Comparison of ENCODE assay signal across 1 cellular context in the genomic region with DNA sequence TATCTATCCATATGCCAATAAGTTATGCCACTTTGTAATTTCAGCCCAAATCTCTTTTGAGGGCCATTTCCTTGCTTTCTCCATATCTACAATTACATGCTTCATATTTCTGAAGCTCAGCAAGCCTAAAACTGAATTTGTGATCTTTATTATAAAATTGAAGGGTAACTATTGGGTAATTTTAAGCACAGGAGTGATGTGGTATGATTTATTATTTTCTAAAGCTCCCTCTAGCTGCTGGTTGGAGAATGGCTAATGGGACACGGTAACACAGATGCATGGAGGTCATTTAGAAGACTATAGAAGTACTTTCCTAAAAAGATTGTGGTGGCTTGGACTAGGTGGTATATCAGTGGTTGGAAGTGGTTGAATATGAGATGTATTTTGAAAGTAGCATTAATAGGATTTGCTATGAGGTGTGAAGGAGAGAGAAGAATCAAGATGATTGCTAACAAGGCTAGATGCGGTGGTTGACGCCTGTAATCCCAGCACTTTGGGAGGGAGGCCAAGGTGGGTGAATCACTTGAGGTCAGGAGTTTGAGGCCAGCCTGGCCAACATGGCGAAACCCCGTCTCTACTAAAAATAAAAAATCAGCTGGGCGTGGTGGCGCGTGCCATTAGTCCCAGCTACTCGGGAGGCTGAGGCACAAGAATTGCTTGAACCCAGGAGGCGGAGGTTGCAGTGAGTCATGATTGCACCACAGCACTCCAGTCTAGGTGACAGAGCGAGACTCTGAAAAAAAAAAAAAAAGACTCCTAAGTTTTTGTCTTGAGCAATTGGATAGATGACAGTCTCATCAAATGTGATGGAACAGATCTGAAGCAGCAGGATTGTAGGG.
TF ChIP-seq lines count a peak whose summit lies in the region.

No MANE protein-coding gene starts in this region.

TF ChIP-seq in K562, 482 proteins besides CTCF, POLR2A, EP300 and RAD21 (continued from another document):
- TF ChIP-seq, protein P1, sequence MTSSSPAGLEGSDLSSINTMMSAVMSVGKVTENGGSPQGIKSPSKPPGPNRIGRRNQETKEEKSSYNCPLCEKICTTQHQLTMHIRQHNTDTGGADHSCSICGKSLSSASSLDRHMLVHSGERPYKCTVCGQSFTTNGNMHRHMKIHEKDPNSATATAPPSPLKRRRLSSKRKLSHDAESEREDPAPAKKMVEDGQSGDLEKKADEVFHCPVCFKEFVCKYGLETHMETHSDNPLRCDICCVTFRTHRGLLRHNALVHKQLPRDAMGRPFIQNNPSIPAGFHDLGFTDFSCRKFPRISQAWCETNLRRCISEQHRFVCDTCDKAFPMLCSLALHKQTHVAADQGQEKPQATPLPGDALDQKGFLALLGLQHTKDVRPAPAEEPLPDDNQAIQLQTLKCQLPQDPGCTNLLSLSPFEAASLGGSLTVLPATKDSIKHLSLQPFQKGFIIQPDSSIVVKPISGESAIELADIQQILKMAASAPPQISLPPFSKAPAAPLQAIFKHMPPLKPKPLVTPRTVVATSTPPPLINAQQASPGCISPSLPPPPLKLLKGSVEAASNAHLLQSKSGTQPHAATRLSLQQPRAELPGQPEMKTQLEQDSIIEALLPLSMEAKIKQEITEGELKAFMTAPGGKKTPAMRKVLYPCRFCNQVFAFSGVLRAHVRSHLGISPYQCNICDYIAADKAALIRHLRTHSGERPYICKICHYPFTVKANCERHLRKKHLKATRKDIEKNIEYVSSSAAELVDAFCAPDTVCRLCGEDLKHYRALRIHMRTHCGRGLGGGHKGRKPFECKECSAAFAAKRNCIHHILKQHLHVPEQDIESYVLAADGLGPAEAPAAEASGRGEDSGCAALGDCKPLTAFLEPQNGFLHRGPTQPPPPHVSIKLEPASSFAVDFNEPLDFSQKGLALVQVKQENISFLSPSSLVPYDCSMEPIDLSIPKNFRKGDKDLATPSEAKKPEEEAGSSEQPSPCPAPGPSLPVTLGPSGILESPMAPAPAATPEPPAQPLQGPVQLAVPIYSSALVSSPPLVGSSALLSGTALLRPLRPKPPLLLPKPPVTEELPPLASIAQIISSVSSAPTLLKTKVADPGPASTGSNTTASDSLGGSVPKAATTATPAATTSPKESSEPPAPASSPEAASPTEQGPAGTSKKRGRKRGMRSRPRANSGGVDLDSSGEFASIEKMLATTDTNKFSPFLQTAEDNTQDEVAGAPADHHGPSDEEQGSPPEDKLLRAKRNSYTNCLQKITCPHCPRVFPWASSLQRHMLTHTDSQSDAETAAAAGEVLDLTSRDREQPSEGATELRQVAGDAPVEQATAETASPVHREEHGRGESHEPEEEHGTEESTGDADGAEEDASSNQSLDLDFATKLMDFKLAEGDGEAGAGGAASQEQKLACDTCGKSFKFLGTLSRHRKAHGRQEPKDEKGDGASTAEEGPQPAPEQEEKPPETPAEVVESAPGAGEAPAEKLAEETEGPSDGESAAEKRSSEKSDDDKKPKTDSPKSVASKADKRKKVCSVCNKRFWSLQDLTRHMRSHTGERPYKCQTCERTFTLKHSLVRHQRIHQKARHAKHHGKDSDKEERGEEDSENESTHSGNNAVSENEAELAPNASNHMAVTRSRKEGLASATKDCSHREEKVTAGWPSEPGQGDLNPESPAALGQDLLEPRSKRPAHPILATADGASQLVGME (CRISPR knock-in tag; IDR thresholded peaks at IDR 0.05) = no peak
- TF ChIP-seq TOE1 (IDR thresholded peaks at IDR 0.05; ENCODE audit: borderline replicate concordance) (0 out of 2 replicates have a peak, but pooled peaks have one; percentile 16), TOE1 (CRISPR knock-in tag; IDR thresholded peaks at IDR 0.05; ENCODE audit: borderline replicate concordance, low read depth) (no peak), ZNF717 (CRISPR knock-in tag; IDR thresholded peaks at IDR 0.05) (no peak), MEIS2 (IDR thresholded peaks at IDR 0.05; ENCODE audit: partially characterized antibody) (peak; percentile 88), TCF7 (IDR thresholded peaks at IDR 0.05; ENCODE audit: borderline replicate concordance) (no peak), ZSCAN29 (IDR thresholded peaks at IDR 0.05) (no peak), RBFOX2 (IDR thresholded peaks at IDR 0.05; ENCODE audit: low read depth, low read length) (no peak), CBX8 (IDR thresholded peaks at IDR 0.05; ENCODE audit: borderline replicate concordance, extremely low read depth, low read depth, low read length, poor library complexity, severe bottlenecking) (no peak), ZNF282 (CRISPR knock-in tag; IDR thresholded peaks at IDR 0.05) (0 out of 2 replicates have a peak, but pooled peaks have one; percentile 46), KDM4B (IDR thresholded peaks at IDR 0.05; ENCODE audit: borderline replicate concordance in 2 of 2, low read depth in 1 of 2) (0 out of 4 replicates have a peak, but pooled peaks of 1 of the 2 experiments have one; percentile 70), PHF21A (IDR thresholded peaks at IDR 0.05; ENCODE audit: borderline replicate concordance, low read depth) (peak; percentile 69; the same call in 1 of the 2 replicates), RBBP5 (IDR thresholded peaks at IDR 0.05; ENCODE audit: borderline replicate concordance, insufficient read depth, low read length, poor library complexity, severe bottlenecking) (no peak), CSDE1 (IDR thresholded peaks at IDR 0.05) (no peak), ZNF436 (CRISPR knock-in tag; IDR thresholded peaks at IDR 0.05) (no peak), NR1H2 (CRISPR knock-in tag; IDR thresholded peaks at IDR 0.05) (no peak), KDM1A (IDR thresholded peaks at IDR 0.05) (peak; percentile 9 to 42; a peak in 1 of 4 replicates), HNRNPUL1 (IDR thresholded peaks at IDR 0.05; ENCODE audit: low read length) (no peak), MECOM (CRISPR knock-in tag; IDR thresholded peaks at IDR 0.05) (no peak), ZNF165 (CRISPR knock-in tag; IDR thresholded peaks at IDR 0.05; ENCODE audit: borderline replicate concordance) (no peak), POLR2AphosphoS5 (IDR thresholded peaks at IDR 0.05; ENCODE audit: control insufficient read depth, insufficient read depth, low read depth, low read length) (no peak)
- TF ChIP-seq, protein P2, sequence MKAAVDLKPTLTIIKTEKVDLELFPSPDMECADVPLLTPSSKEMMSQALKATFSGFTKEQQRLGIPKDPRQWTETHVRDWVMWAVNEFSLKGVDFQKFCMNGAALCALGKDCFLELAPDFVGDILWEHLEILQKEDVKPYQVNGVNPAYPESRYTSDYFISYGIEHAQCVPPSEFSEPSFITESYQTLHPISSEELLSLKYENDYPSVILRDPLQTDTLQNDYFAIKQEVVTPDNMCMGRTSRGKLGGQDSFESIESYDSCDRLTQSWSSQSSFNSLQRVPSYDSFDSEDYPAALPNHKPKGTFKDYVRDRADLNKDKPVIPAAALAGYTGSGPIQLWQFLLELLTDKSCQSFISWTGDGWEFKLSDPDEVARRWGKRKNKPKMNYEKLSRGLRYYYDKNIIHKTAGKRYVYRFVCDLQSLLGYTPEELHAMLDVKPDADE (conservative IDR thresholded peaks at IDR 0.05; ENCODE audit: control insufficient read depth, low read depth, low read length) = no peak
- TF ChIP-seq, protein P3, sequence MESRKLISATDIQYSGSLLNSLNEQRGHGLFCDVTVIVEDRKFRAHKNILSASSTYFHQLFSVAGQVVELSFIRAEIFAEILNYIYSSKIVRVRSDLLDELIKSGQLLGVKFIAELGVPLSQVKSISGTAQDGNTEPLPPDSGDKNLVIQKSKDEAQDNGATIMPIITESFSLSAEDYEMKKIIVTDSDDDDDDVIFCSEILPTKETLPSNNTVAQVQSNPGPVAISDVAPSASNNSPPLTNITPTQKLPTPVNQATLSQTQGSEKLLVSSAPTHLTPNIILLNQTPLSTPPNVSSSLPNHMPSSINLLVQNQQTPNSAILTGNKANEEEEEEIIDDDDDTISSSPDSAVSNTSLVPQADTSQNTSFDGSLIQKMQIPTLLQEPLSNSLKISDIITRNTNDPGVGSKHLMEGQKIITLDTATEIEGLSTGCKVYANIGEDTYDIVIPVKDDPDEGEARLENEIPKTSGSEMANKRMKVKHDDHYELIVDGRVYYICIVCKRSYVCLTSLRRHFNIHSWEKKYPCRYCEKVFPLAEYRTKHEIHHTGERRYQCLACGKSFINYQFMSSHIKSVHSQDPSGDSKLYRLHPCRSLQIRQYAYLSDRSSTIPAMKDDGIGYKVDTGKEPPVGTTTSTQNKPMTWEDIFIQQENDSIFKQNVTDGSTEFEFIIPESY (CRISPR knock-in tag; IDR thresholded peaks at IDR 0.05) = peak; percentile 72; the same call in 1 of the 2 replicates
- TF ChIP-seq, protein P4, sequence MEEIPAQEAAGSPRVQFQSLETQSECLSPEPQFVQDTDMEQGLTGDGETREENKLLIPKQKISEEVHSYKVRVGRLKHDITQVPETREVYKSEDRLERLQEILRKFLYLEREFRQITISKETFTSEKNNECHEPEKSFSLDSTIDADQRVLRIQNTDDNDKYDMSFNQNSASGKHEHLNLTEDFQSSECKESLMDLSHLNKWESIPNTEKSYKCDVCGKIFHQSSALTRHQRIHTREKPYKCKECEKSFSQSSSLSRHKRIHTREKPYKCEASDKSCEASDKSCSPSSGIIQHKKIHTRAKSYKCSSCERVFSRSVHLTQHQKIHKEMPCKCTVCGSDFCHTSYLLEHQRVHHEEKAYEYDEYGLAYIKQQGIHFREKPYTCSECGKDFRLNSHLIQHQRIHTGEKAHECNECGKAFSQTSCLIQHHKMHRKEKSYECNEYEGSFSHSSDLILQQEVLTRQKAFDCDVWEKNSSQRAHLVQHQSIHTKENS (CRISPR knock-in tag; IDR thresholded peaks at IDR 0.05) = no peak
- TF ChIP-seq, protein P5, sequence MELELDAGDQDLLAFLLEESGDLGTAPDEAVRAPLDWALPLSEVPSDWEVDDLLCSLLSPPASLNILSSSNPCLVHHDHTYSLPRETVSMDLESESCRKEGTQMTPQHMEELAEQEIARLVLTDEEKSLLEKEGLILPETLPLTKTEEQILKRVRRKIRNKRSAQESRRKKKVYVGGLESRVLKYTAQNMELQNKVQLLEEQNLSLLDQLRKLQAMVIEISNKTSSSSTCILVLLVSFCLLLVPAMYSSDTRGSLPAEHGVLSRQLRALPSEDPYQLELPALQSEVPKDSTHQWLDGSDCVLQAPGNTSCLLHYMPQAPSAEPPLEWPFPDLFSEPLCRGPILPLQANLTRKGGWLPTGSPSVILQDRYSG (tag; conservative IDR thresholded peaks at IDR 0.05; ENCODE audit: low read depth) = no peak
